Comparison of ENCODE assay signal across 8 cellular contexts in genomic region chr5:139637438-139638089, GRCh38. TPM values are rescaled to one million over a fixed set of nuclear protein-coding genes. Genes with fewer than 3 reads are reported as not detected.
A peak's percentile ranks its signal among the peaks of the same experiment; 100 is the strongest.
DNase-seq lines count a peak whose midpoint lies in the region; ATAC-seq and TF ChIP-seq lines count a peak whose summit lies in the region.

No MANE protein-coding gene starts in this region.

- H3K4me3 Mint-ChIP-seq in activated naive CD4-positive, alpha-beta T cell treated with anti-CD3 and anti-CD28 coated beads for 36 hours: no peak overlapping the region
- peak overlapping the region; percentile 63 to 86 (median 76) for H3K4me3 Mint-ChIP-seq in naive thymus-derived CD8-positive, alpha-beta T cell

- H3K36me3 Mint-ChIP-seq in activated naive CD4-positive, alpha-beta T cell treated with anti-CD3 and anti-CD28 coated beads for 36 hours (ENCODE audit: low read depth): no peaks in the 10 kb centered on the region
- no peaks in the 10 kb centered on the region for H3K36me3 Mint-ChIP-seq in naive thymus-derived CD8-positive, alpha-beta T cell

- WGBS in urinary bladder: under 1% methylated on average over 62 of the region's 62 CpGs

- intact Hi-C loops in activated naive CD4-positive, alpha-beta T cell treated with anti-CD3 and anti-CD28 coated beads for 36 hours (cut with micrococcal nuclease): loop anchor here (1.0 to 10.0 kb wide), 8 partner anchors 11 to 327 kb away; partner anchors contain the start of genes CXXC5, SPATA24 and UBE2D2

- H3K4me3 ChIP-seq in GM12865 (ENCODE audit: low read depth, low read length): peak overlapping the region; percentile 59
- H3K4me3 ChIP-seq in fibroblast of villous mesenchyme (ENCODE audit: low read depth, low read length): peak overlapping the region; percentile 52
- peak overlapping the region; percentile 44 for H3K4me3 ChIP-seq in urinary bladder (ENCODE audit: low read depth, low read length)

- CTCF ChIA-PET in activated naive CD4-positive, alpha-beta T cell treated with anti-CD3 and anti-CD28 coated beads for 36 hours (lab: Charles Lee): interaction anchor here (1.2 to 7.1 kb wide), 3 partner anchors 11 to 132 kb away, joined by 3 to 110 read pairs (median 4); partner anchors contain the start of gene CXXC5

- no peak overlapping the region for H3K27ac Mint-ChIP-seq in activated naive CD4-positive, alpha-beta T cell treated with anti-CD3 and anti-CD28 coated beads for 36 hours
- peak overlapping the region; percentile 14 to 85 (median 72) for H3K27ac Mint-ChIP-seq in naive thymus-derived CD8-positive, alpha-beta T cell

- H3K36me3 ChIP-seq in urinary bladder (ENCODE audit: insufficient read depth): no peaks in the 10 kb centered on the region

- H3K4me1 ChIP-seq in urinary bladder (ENCODE audit: insufficient read depth): no peaks in the 10 kb centered on the region

- peaks cover 28% of the 10 kb centered on the region for H3K4me1 Mint-ChIP-seq in activated naive CD4-positive, alpha-beta T cell treated with anti-CD3 and anti-CD28 coated beads for 36 hours (ENCODE audit: low read depth)
- peaks cover 30 to 66% (median 53%) of the 10 kb centered on the region in 4 donors for H3K4me1 Mint-ChIP-seq in naive thymus-derived CD8-positive, alpha-beta T cell

- H3K27me3 Mint-ChIP-seq in activated naive CD4-positive, alpha-beta T cell treated with anti-CD3 and anti-CD28 coated beads for 36 hours (ENCODE audit: low read depth): no peaks in the 10 kb centered on the region
- H3K27me3 Mint-ChIP-seq in naive thymus-derived CD8-positive, alpha-beta T cell: no peaks in the 10 kb centered on the region

- peak overlapping the region; percentile 71 for H3K27ac ChIP-seq in urinary bladder (ENCODE audit: low read depth)

- TF ChIP-seq CTCF in GM12865 (IDR thresholded peaks at IDR 0.05; ENCODE audit: insufficient read depth, low read depth, low read length, missing control alignments) (no peak), fibroblast of villous mesenchyme (IDR thresholded peaks at IDR 0.05; ENCODE audit: insufficient read depth, low read depth, low read length) (peak; percentile 14)

- ATAC-seq in HG03280 (IDR thresholded peaks at IDR 0.05; ENCODE audit: unreplicated experiment): peak; percentile 34
- peak; percentile 33 to 39 for ATAC-seq in naive thymus-derived CD8-positive, alpha-beta T cell

- DNase-seq in 8988T: peak; percentile 71
- DNase-seq in GM12865 (ENCODE audit: low read depth): peak; percentile 87
- DNase-seq in NCI-H82 (lab: John Stamatoyannopoulos, UW): peak; percentile 86
- DNase-seq in activated naive CD4-positive, alpha-beta T cell treated with anti-CD3 and anti-CD28 coated beads for 36 hours: peak; percentile 62
- DNase-seq in fibroblast of villous mesenchyme (ENCODE audit: low read depth): peak; percentile 88
- peak; percentile 35 to 71 (median 50) for DNase-seq in naive thymus-derived CD8-positive, alpha-beta T cell

- H3K9me3 Mint-ChIP-seq in activated naive CD4-positive, alpha-beta T cell treated with anti-CD3 and anti-CD28 coated beads for 36 hours: no peaks in the 10 kb centered on the region
- no peaks in the 10 kb centered on the region for H3K9me3 Mint-ChIP-seq in naive thymus-derived CD8-positive, alpha-beta T cell

- POLR2A ChIA-PET in naive thymus-derived CD8-positive, alpha-beta T cell (lab: Charles Lee): interaction anchor here (0.7 to 6.6 kb wide), 11 partner anchors 11 to 223 kb away, joined by 3 to 116 read pairs (median 12); partner anchors contain the start of genes CXXC5, STING1 and UBE2D2

RNA-seq across cellular contexts. Expression of gene CXXC5, which starts 10.6 kb away (rescaled TPM):
- total RNA-seq in activated naive CD4-positive, alpha-beta T cell treated with anti-CD3 and anti-CD28 coated beads for 36 hours: 1 to 10 TPM; 1.2 to 1.7 TPM
- total RNA-seq in fibroblast of villous mesenchyme: 75.4 and 79.5 TPM in 2 replicates
- total RNA-seq in naive thymus-derived CD8-positive, alpha-beta T cell: 1 to 10 TPM; 6.8 to 8.3 TPM
- polyA plus RNA-seq in naive thymus-derived CD8-positive, alpha-beta T cell: 10 to 100 TPM in 1 of 3 donors, 1 to 10 TPM in 2; 2.6 to 24.6 (median 3.7) TPM
- 28.0 TPM for total RNA-seq in urinary bladder
- 28.2 TPM for polyA plus RNA-seq in urinary bladder

Comparison
In these comparisons a context has a peak if more than half of its experiments do, and no peak if none do; other contexts are left out.
1. Peak in every context shown above with its lines: DNase-seq, ATAC-seq, H3K4me3 ChIP-seq and H3K27ac ChIP-seq.